In the genomic region with DNA sequence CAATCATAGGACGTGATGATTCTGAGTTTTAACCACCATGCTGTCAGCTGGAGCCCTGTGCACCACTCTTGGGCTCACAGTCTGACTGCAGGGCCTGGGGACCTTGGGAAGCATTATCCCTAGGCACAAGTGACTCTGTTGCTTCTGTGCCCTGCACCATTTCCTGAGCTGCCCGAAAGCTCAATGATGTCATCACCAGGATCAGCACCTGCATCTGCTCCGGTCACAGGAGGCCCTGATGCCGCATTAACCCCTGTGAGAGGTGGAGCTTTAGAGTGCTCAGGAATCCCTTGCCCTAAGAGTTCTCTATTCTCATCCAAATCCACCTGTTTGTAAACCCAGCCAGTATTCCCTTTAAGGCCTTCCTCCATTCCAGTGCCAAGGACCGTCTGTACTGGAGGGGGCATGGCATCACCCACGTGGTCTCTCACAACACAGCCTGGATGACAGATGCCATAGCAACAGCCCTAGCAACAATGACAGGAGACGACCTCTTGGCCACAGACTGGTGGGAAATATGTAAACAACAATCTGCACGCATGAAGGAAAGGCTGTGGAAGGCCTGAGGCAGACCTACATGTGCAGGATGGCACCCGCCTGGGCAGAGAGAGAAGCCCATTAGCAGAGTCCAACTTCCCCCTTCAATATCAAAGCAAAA, we compare ENCODE assay signal across 1 cellular context.
TF ChIP-seq lines count a peak whose summit lies in the region.

No MANE protein-coding gene starts in this region.

TF ChIP-seq in K562, 482 proteins besides CTCF, POLR2A, EP300 and RAD21:
- TF ChIP-seq, protein P1, sequence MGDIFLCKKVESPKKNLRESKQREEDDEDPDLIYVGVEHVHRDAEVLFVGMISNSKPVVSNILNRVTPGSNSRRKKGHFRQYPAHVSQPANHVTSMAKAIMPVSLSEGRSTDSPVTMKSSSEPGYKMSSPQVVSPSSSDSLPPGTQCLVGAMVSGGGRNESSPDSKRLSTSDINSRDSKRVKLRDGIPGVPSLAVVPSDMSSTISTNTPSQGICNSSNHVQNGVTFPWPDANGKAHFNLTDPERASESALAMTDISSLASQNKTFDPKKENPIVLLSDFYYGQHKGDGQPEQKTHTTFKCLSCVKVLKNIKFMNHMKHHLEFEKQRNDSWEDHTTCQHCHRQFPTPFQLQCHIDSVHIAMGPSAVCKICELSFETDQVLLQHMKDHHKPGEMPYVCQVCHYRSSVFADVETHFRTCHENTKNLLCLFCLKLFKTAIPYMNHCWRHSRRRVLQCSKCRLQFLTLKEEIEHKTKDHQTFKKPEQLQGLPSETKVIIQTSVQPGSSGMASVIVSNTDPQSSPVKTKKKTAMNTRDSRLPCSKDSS (IDR thresholded peaks at IDR 0.05; ENCODE audit: low read depth, partially characterized antibody), result no peak
- no peak for TF ChIP-seq MAFG (tag; conservative IDR thresholded peaks at IDR 0.05)
- TF ChIP-seq RFX1 (IDR thresholded peaks at IDR 0.05), result peak; percentile 34
